Comparison of ENCODE assay signal across 2 cellular contexts in the genomic region with DNA sequence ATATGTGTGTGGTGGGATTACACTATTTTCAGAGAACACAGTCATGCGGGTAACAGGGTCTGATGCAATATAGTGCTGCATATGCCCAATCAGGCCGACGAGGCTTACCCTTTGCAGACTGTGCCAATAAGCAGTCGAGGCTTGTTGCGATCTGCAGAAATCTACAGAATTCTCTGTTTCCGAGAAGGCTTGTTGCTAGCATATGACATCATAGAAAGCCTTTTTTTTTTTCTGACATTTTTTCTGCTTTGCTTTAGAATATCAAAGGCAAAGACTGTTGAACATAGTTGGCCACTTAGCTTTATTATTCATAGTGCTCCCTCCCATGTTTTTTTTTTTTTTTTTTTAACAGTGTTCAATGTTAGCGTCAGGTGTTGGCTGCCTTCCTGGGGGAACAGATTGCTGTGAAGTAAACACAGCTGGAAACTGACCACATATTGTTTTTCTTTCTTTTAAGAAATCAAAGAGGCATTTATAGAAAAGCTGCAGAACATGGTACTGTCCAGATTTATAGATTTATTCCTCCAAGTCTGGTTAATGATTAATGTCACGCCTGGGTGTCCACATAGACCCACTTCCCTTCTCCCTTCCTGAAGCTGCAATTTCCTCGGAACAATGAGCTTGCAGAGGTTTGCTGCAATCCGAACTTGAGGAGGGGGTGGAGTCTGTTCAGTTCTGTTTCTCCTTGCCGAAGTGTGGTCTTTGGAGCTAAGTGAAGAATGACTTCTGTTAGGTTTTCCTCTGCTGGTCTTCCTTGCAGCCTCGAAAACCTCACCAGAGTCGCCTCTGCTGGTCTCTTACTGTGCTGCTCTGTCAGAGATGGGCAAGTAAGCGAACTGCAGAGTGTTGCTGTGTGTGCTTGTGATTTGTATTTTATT.
TF ChIP-seq lines count a peak whose summit lies in the region.

No MANE protein-coding gene starts in this region.

TF ChIP-seq in SK-N-SH treated with all-trans-retinoic acid at 6 μM for 48 hours, 23 proteins besides CTCF, POLR2A, EP300 and RAD21 (continued from another document):
- TF ChIP-seq, protein P1, sequence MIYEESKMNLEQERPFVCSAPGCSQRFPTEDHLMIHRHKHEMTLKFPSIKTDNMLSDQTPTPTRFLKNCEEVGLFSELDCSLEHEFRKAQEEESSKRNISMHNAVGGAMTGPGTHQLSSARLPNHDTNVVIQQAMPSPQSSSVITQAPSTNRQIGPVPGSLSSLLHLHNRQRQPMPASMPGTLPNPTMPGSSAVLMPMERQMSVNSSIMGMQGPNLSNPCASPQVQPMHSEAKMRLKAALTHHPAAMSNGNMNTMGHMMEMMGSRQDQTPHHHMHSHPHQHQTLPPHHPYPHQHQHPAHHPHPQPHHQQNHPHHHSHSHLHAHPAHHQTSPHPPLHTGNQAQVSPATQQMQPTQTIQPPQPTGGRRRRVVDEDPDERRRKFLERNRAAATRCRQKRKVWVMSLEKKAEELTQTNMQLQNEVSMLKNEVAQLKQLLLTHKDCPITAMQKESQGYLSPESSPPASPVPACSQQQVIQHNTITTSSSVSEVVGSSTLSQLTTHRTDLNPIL (CRISPR knock-in tag; IDR thresholded peaks at IDR 0.05; ENCODE audit: low read depth) = no peak
- TF ChIP-seq BACH2 (CRISPR knock-in tag; IDR thresholded peaks at IDR 0.05; ENCODE audit: borderline replicate concordance) (no peak), ZNF8 (CRISPR knock-in tag; IDR thresholded peaks at IDR 0.05) (no peak), SNAI2 (CRISPR knock-in tag; IDR thresholded peaks at IDR 0.05) (no peak), PPARA (CRISPR knock-in tag; IDR thresholded peaks at IDR 0.05; ENCODE audit: borderline replicate concordance) (no peak), ARNTL (CRISPR knock-in tag; IDR thresholded peaks at IDR 0.05; ENCODE audit: borderline replicate concordance, low read depth) (no peak), CSDC2 (CRISPR knock-in tag; IDR thresholded peaks at IDR 0.05) (no peak), ISL1 (CRISPR knock-in tag; IDR thresholded peaks at IDR 0.05) (no peak), TCF4 (CRISPR knock-in tag; IDR thresholded peaks at IDR 0.05; ENCODE audit: borderline replicate concordance) (no peak), ZNF565 (CRISPR knock-in tag; conservative IDR thresholded peaks at IDR 0.05; ENCODE audit: low read depth) (no peak), OSR1 (CRISPR knock-in tag; IDR thresholded peaks at IDR 0.05) (no peak), ZFP3 (CRISPR knock-in tag; IDR thresholded peaks at IDR 0.05) (no peak), ZFP30 (CRISPR knock-in tag; IDR thresholded peaks at IDR 0.05) (no peak)
- TF ChIP-seq, protein P2, sequence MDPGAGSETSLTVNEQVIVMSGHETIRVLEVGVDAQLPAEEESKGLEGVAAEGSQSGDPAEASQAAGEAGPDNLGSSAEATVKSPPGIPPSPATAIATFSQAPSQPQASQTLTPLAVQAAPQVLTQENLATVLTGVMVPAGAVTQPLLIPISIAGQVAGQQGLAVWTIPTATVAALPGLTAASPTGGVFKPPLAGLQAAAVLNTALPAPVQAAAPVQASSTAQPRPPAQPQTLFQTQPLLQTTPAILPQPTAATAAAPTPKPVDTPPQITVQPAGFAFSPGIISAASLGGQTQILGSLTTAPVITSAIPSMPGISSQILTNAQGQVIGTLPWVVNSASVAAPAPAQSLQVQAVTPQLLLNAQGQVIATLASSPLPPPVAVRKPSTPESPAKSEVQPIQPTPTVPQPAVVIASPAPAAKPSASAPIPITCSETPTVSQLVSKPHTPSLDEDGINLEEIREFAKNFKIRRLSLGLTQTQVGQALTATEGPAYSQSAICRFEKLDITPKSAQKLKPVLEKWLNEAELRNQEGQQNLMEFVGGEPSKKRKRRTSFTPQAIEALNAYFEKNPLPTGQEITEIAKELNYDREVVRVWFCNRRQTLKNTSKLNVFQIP (CRISPR knock-in tag; IDR thresholded peaks at IDR 0.05; ENCODE audit: borderline replicate concordance, low read depth) = no peak
- TF ChIP-seq, protein P3, sequence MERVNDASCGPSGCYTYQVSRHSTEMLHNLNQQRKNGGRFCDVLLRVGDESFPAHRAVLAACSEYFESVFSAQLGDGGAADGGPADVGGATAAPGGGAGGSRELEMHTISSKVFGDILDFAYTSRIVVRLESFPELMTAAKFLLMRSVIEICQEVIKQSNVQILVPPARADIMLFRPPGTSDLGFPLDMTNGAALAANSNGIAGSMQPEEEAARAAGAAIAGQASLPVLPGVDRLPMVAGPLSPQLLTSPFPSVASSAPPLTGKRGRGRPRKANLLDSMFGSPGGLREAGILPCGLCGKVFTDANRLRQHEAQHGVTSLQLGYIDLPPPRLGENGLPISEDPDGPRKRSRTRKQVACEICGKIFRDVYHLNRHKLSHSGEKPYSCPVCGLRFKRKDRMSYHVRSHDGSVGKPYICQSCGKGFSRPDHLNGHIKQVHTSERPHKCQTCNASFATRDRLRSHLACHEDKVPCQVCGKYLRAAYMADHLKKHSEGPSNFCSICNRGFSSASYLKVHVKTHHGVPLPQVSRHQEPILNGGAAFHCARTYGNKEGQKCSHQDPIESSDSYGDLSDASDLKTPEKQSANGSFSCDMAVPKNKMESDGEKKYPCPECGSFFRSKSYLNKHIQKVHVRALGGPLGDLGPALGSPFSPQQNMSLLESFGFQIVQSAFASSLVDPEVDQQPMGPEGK (CRISPR knock-in tag; IDR thresholded peaks at IDR 0.05; ENCODE audit: borderline replicate concordance) = no peak

TF ChIP-seq in SK-N-SH, 30 proteins besides CTCF, POLR2A, EP300 and RAD21 (continued from another document):
- TF ChIP-seq, protein P4, sequence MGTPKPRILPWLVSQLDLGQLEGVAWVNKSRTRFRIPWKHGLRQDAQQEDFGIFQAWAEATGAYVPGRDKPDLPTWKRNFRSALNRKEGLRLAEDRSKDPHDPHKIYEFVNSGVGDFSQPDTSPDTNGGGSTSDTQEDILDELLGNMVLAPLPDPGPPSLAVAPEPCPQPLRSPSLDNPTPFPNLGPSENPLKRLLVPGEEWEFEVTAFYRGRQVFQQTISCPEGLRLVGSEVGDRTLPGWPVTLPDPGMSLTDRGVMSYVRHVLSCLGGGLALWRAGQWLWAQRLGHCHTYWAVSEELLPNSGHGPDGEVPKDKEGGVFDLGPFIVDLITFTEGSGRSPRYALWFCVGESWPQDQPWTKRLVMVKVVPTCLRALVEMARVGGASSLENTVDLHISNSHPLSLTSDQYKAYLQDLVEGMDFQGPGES (IDR thresholded peaks at IDR 0.05; ENCODE audit: low read depth, low read length) = no peak
- TF ChIP-seq ELF1 (IDR thresholded peaks at IDR 0.05) (no peak), TEAD4 (IDR thresholded peaks at IDR 0.05; ENCODE audit: borderline replicate concordance, insufficient read depth) (no peak), RCOR1 (IDR thresholded peaks at IDR 0.05; ENCODE audit: low read length) (no peak), FOSL2 (IDR thresholded peaks at IDR 0.05; ENCODE audit: borderline replicate concordance, low read depth) (no peak)
- TF ChIP-seq, protein P5, sequence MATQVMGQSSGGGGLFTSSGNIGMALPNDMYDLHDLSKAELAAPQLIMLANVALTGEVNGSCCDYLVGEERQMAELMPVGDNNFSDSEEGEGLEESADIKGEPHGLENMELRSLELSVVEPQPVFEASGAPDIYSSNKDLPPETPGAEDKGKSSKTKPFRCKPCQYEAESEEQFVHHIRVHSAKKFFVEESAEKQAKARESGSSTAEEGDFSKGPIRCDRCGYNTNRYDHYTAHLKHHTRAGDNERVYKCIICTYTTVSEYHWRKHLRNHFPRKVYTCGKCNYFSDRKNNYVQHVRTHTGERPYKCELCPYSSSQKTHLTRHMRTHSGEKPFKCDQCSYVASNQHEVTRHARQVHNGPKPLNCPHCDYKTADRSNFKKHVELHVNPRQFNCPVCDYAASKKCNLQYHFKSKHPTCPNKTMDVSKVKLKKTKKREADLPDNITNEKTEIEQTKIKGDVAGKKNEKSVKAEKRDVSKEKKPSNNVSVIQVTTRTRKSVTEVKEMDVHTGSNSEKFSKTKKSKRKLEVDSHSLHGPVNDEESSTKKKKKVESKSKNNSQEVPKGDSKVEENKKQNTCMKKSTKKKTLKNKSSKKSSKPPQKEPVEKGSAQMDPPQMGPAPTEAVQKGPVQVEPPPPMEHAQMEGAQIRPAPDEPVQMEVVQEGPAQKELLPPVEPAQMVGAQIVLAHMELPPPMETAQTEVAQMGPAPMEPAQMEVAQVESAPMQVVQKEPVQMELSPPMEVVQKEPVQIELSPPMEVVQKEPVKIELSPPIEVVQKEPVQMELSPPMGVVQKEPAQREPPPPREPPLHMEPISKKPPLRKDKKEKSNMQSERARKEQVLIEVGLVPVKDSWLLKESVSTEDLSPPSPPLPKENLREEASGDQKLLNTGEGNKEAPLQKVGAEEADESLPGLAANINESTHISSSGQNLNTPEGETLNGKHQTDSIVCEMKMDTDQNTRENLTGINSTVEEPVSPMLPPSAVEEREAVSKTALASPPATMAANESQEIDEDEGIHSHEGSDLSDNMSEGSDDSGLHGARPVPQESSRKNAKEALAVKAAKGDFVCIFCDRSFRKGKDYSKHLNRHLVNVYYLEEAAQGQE (IDR thresholded peaks at IDR 0.05; ENCODE audit: low read depth, low read length) = no peak
- TF ChIP-seq, protein P6, sequence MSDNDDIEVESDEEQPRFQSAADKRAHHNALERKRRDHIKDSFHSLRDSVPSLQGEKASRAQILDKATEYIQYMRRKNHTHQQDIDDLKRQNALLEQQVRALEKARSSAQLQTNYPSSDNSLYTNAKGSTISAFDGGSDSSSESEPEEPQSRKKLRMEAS (IDR thresholded peaks at IDR 0.05; ENCODE audit: low read depth) = no peak
